ENCODE assay signal across 8 cellular contexts in genomic region chr2:163878718-163879117, GRCh38.
A peak's percentile ranks its signal among the peaks of the same experiment; 100 is the strongest.
DNase-seq lines count a peak whose midpoint lies in the region; TF ChIP-seq lines count a peak whose summit lies in the region.

No MANE protein-coding gene starts in this region.

- H3K36me3 ChIP-seq in GM06990 (ENCODE audit: control insufficient read depth, insufficient read depth, low read length) (no peaks in the 10 kb centered on the region), iPS DF 6.9 (ENCODE audit: control insufficient read depth, insufficient read depth, low read length) (no peaks in the 10 kb centered on the region)

- no peaks in the 10 kb centered on the region for H3K4me1 ChIP-seq in iPS DF 6.9 (ENCODE audit: control insufficient read depth, insufficient read depth, low read length)

- H3K27me3 ChIP-seq in GM06990 (replicated peaks; ENCODE audit: control insufficient read depth, insufficient read depth, low read length) (no peaks in the 10 kb centered on the region), iPS DF 6.9 (ENCODE audit: control insufficient read depth, insufficient read depth, low read length) (no peaks in the 10 kb centered on the region)

- no peak overlapping the region for H3K27ac ChIP-seq in iPS DF 6.9 (ENCODE audit: low read length)

- H3K4me3 ChIP-seq in GM06990 (replicated peaks; ENCODE audit: low read depth, low read length) (no peak overlapping the region), HFF-Myc (replicated peaks; ENCODE audit: low read depth, low read length) (no peak overlapping the region), iPS DF 6.9 (ENCODE audit: low read length) (no peak overlapping the region)

- DNase-seq in GM06990 (ENCODE audit: extremely low read depth, insufficient read length) = no peak
- peak; percentile 3 for DNase-seq in HFF-Myc (ENCODE audit: extremely low read depth, low read depth)
- DNase-seq in RPMI7951 (ENCODE audit: low read depth) = peak; percentile 13
- peak; percentile 50 for DNase-seq in iPS DF 6.9 (ENCODE audit: low read depth, low spot score)
- DNase-seq in NCI-H2171 treated with DMSO at 0.1 percent for 48 hours (lab: John Stamatoyannopoulos, UW) = no peak
- DNase-seq in NCI-H1105 (lab: John Stamatoyannopoulos, UW) = no peak
- DNase-seq in NCI-H2227 (lab: John Stamatoyannopoulos, UW; ENCODE audit: unreplicated experiment) = no peak
- DNase-seq in NCI-H526 treated with DMSO at 0.1 percent for 48 hours (lab: John Stamatoyannopoulos, UW) = no peak

- H3K9me3 ChIP-seq in iPS DF 6.9 (ENCODE audit: control insufficient read depth, insufficient read depth, low read length) = no peaks in the 10 kb centered on the region

- TF ChIP-seq CTCF in GM06990 (IDR thresholded peaks at IDR 0.05; ENCODE audit: insufficient read depth, low read length, poor library complexity, severe bottlenecking) = peak; percentile 53
- peak; percentile 71 for TF ChIP-seq CTCF in HFF-Myc (IDR thresholded peaks at IDR 0.05; ENCODE audit: low read depth, low read length, missing control alignments)

- no CpG with 5 or more reads among the region's 4 CpGs for WGBS in iPS DF 6.9 (ENCODE audit: insufficient coverage, insufficient read length)

Comparison
In these comparisons a context has a peak if more than half of its experiments do, and no peak if none do; other contexts are left out.
1. DNase-seq: peak in HFF-Myc (single experiment), RPMI7951 (single experiment) and iPS DF 6.9 (single experiment); none in GM06990 (single experiment), NCI-H2171 treated with DMSO at 0.1 percent for 48 hours (single experiment), NCI-H1105 (single experiment), NCI-H2227 (single experiment) and NCI-H526 treated with DMSO at 0.1 percent for 48 hours (single experiment).